Comparison of ENCODE assay signal across 8 cellular contexts in the genomic region with DNA sequence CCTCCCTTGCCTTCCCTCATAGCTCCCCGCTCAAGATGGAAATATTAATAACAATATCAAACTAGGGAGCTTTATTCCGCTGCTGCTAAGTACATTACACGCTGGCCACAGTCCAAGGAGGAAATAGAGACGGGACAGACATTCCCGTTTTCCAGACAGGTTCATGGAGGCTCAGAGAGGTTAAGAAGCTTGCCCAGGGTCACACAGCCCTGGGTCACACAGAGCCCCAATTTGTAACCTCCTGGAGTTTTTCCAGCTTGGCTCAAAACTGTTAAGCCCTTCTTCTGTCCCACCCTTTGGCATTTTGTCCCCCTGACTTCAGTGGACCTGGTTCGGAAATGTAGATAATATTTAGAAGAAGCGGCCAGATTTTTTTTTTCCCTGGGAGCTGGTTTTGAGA. TPM values are rescaled to one million over a fixed set of nuclear protein-coding genes. Genes with fewer than 3 reads are reported as not detected.
DNase-seq lines count a peak whose midpoint lies in the region; ATAC-seq and TF ChIP-seq lines count a peak whose summit lies in the region.

No MANE protein-coding gene starts in this region.

- H3K27ac ChIP-seq in right atrium auricular region = peak overlapping the region; percentile 95 to 99
- H3K27ac ChIP-seq in caudate nucleus (ENCODE audit: low read depth, low read length) = peak overlapping the region; percentile 67
- peak overlapping the region; percentile 98 for H3K27ac ChIP-seq in muscle layer of colon (ENCODE audit: low read depth, low read length)
- H3K27ac ChIP-seq in vagina = peak overlapping the region; percentile 90

- DNase-seq in right atrium auricular region (ENCODE audit: low spot score) (no peak), Right ventricle myocardium superior (no peak), caudate nucleus (lab: John Stamatoyannopoulos, UW) (no peak), vagina (ENCODE audit: extremely low spot score in 2 of 2) (no peak), AG08395 (ENCODE audit: low spot score) (no peak)
- no peak for DNase-seq in stimulated activated CD4-positive, alpha-beta T cell treated with anti-CD3 and anti-CD28 coated beads, Interleukin-12 subunit alpha, Interleukin-12 subunit beta, amount 100 ng/mL, for 4 hours
- DNase-seq in stimulated activated CD4-positive, alpha-beta T cell treated with anti-CD3 and anti-CD28 coated beads, Interleukin-2, amount 100 ng/mL, for 24 hours = no peak

- ATAC-seq in Right ventricle myocardium superior (ENCODE audit: poor library complexity) = no peak

- H3K36me3 ChIP-seq in right atrium auricular region (no peaks in the 10 kb centered on the region), muscle layer of colon (ENCODE audit: insufficient read depth, low read length) (peaks cover 6% of the 10 kb centered on the region), vagina (no peaks in the 10 kb centered on the region)

- H3K27me3 ChIP-seq in right atrium auricular region (no peaks in the 10 kb centered on the region), muscle layer of colon (ENCODE audit: control insufficient read depth in 1 of 2, insufficient read depth in 2 of 2, low read length in 2 of 2) (no peaks in the 10 kb centered on the region), vagina (no peaks in the 10 kb centered on the region)

- intact Hi-C loops in Right ventricle myocardium superior (cut with DNase I) (no loop called here), vagina (cut with DNase I) (no loop called here)

- H3K4me1 ChIP-seq in right atrium auricular region (peaks cover 0 to 53% of the 10 kb centered on the region in 2 donors), muscle layer of colon (ENCODE audit: insufficient read depth, low read length) (peaks cover 30% of the 10 kb centered on the region), vagina (peaks cover 59% of the 10 kb centered on the region)

- H3K4me3 ChIP-seq in right atrium auricular region = peak overlapping the region in 1 of 2 donors; percentile 82
- H3K4me3 ChIP-seq in muscle layer of colon (ENCODE audit: low read depth in 1 of 2, low read length in 2 of 2) = peak overlapping the region; percentile 60 to 85
- H3K4me3 ChIP-seq in vagina = peak overlapping the region; percentile 69 to 99

- TF ChIP-seq CTCF in right atrium auricular region (IDR thresholded peaks at IDR 0.05) (no peak), vagina (IDR thresholded peaks at IDR 0.05) (no peak)

- peak overlapping the region; percentile 80 for H3K9ac ChIP-seq in muscle layer of colon (ENCODE audit: low read length)

- TF ChIP-seq POLR2A in vagina (IDR thresholded peaks at IDR 0.05) = no peak

- H3K9me3 ChIP-seq in right atrium auricular region (no peaks in the 10 kb centered on the region), muscle layer of colon (ENCODE audit: low read length) (no peaks in the 10 kb centered on the region), vagina (no peaks in the 10 kb centered on the region)

RNA-seq across cellular contexts. Expression of gene BICRA, which starts 2.0 kb away (rescaled TPM):
- 10 to 100 TPM in 1 of 2 donors, 1 to 10 TPM in 1; 7.0 to 12.6 TPM for total RNA-seq in right atrium auricular region
- total RNA-seq in Right ventricle myocardium superior = 7.2 TPM
- 5.2 TPM for total RNA-seq in vagina

RNA-seq across cellular contexts. Expression of gene ZNF541, which starts 38.0 kb away (rescaled TPM):
- under 1 TPM in 1 of 2 donors, not detected in 1; 0.20 TPM for total RNA-seq in right atrium auricular region
- 0.35 TPM for total RNA-seq in Right ventricle myocardium superior
- total RNA-seq in vagina = not detected
